1 cellular context compared by ENCODE assay signal in the genomic region with DNA sequence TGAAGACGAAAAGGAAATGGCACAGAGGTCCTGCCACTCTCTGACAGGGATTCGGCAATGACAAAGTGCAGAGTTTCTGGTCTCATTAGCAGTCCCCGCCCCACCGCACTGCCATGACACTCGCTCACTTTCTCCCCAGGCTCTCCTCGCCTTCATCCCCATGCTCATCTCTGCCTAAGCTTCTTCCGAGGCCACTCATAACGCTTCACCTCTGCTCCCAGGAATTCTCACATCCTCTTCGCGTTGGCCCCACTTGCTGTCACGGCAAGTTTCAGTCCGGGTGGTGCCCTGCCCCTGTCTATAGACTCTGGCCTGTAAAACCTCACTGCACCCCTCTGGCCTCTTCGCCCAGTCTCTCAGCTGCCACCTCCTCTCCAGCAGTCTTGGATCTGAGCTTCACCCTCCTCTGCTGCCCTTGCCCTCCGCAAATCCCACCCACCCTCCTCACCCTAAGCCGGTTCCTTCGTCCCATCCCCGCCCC.
TF ChIP-seq lines count a peak whose summit lies in the region.

No MANE protein-coding gene starts in this region.

TF ChIP-seq in H1, 55 proteins besides CTCF, POLR2A, EP300 and RAD21:
- TF ChIP-seq GTF2F1 (IDR thresholded peaks at IDR 0.05; ENCODE audit: borderline replicate concordance, low read depth, low read length) (no peak), SAP30 (IDR thresholded peaks at IDR 0.05; ENCODE audit: insufficient read depth, insufficient replicate concordance, low read length) (peak; percentile 95), SIN3A (conservative IDR thresholded peaks at IDR 0.05 in 1 of 2, IDR thresholded peaks at IDR 0.05 in 1 of 2; ENCODE audit: low read depth in 1 of 2, low read length in 2 of 2) (0 out of 4 replicates have a peak, but pooled peaks of 1 of the 2 experiments have one; percentile 14)
